In genomic region chr10:91197044-91197651, GRCh38 we compare ENCODE assay signal across 16 cellular contexts. TPM values are rescaled to one million over a fixed set of nuclear protein-coding genes. Genes with fewer than 3 reads are reported as not detected.
DNase-seq lines count a peak whose midpoint lies in the region; ATAC-seq and TF ChIP-seq lines count a peak whose summit lies in the region.
"Had no signal": no experiment of that assay in that cellular context is flagged by ENCODE, and none has a peak within 500 bp of the region (broad histone marks: within the 10 kb centered on the region; RNA-seq: fewer than 3 reads in every experiment).

No MANE protein-coding gene starts in this region.

- in situ Hi-C loops in gastrocnemius medialis (cut with MboI; ENCODE audit: low sequenced_read_pairs in 4 of 4) = no loop called here

- H3K27ac ChIP-seq in left ventricle myocardium inferior (replicated peaks) (peak overlapping the region; percentile 9), gastrocnemius medialis (peak overlapping the region; percentile 21 to 90 (median 81))
- H3K27ac ChIP-seq: A549, SK-N-MC had no signal

- intact Hi-C loops in activated CD4-positive, alpha-beta T cell treated with anti-CD3 and anti-CD28 coated beads for 36 hours (cut with DNase I, micrococcal nuclease) = loop anchor here in 1 of 2 experiments (5.0 to 10.0 kb wide), 2 partner anchors 600 to 1398 kb away; partner anchors contain the start of genes KIF11 and TNKS2
- intact Hi-C loops in left ventricle myocardium inferior (cut with micrococcal nuclease) (no loop called here), gastrocnemius medialis (cut with DNase I; ENCODE audit: low total_unique reads) (no loop called here)

- TF ChIP-seq CTCF in left ventricle myocardium inferior (IDR thresholded peaks at IDR 0.05; ENCODE audit: borderline replicate concordance) (no peak), gastrocnemius medialis (IDR thresholded peaks at IDR 0.05 in 4 of 5, conservative IDR thresholded peaks at IDR 0.05 in 1 of 5) (no peak)

- CTCF ChIA-PET in activated CD4-positive, alpha-beta T cell treated with anti-CD3 and anti-CD28 coated beads for 36 hours (lab: Charles Lee) = no interaction called here

- no peaks in the 10 kb centered on the region for H3K9me3 ChIP-seq in left ventricle myocardium inferior (replicated peaks)
- no peaks in the 10 kb centered on the region for H3K9me3 ChIP-seq in gastrocnemius medialis
- H3K9me3 ChIP-seq: A549, mucosa of descending colon, tibial nerve had no signal

- H3K27me3 ChIP-seq in left ventricle myocardium inferior (ENCODE audit: low read depth) (no peaks in the 10 kb centered on the region), gastrocnemius medialis (no peaks in the 10 kb centered on the region)
- H3K27me3 ChIP-seq: tibial nerve had no signal

- peaks cover 4% of the 10 kb centered on the region for H3K9me3 Mint-ChIP-seq in activated CD4-positive, alpha-beta T cell treated with anti-CD3 and anti-CD28 coated beads for 36 hours (ENCODE audit: low read depth)
- H3K9me3 Mint-ChIP-seq in activated T-helper 17 cell treated with anti-CD3 and anti-CD28 coated beads, Interleukin-2, amount 50 U/mL, for 72 hours = peaks cover 3% of the 10 kb centered on the region

- no peak overlapping the region for H3K4me3 ChIP-seq in left ventricle myocardium inferior
- H3K4me3 ChIP-seq in gastrocnemius medialis = no peak overlapping the region
- H3K4me3 ChIP-seq: A549, mucosa of descending colon, SK-N-MC, tibial nerve had no signal

- no peaks in the 10 kb centered on the region for H3K36me3 ChIP-seq in left ventricle myocardium inferior
- H3K36me3 ChIP-seq in gastrocnemius medialis = no peaks in the 10 kb centered on the region
- H3K36me3 ChIP-seq: tibial nerve had no signal

- peak overlapping the region; percentile 28 for H3K27ac Mint-ChIP-seq in activated CD4-positive, alpha-beta T cell treated with anti-CD3 and anti-CD28 coated beads for 36 hours
- peak overlapping the region; percentile 21 for H3K27ac Mint-ChIP-seq in activated T-helper 17 cell treated with anti-CD3 and anti-CD28 coated beads, Interleukin-2, amount 50 U/mL, for 72 hours

- H3K27me3 Mint-ChIP-seq in activated CD4-positive, alpha-beta T cell treated with anti-CD3 and anti-CD28 coated beads for 36 hours = no peaks in the 10 kb centered on the region
- H3K27me3 Mint-ChIP-seq in activated T-helper 17 cell treated with anti-CD3 and anti-CD28 coated beads, Interleukin-2, amount 50 U/mL, for 72 hours = no peaks in the 10 kb centered on the region
- H3K27me3 Mint-ChIP-seq: activated naive CD8-positive, alpha-beta T cell treated with anti-CD3 and anti-CD28 coated beads, Interleukin-2, amount 10 ng/mL, durations not matched to agents 7 days and 5 days had no signal

- H3K4me1 Mint-ChIP-seq in activated CD4-positive, alpha-beta T cell treated with anti-CD3 and anti-CD28 coated beads for 36 hours = peaks cover 84% of the 10 kb centered on the region
- H3K4me1 Mint-ChIP-seq in activated T-helper 17 cell treated with anti-CD3 and anti-CD28 coated beads, Interleukin-2, amount 50 U/mL, for 72 hours = peaks cover 73% of the 10 kb centered on the region

- no peak for DNase-seq in activated CD4-positive, alpha-beta T cell treated with anti-CD3 and anti-CD28 coated beads for 36 hours
- no peak for DNase-seq in activated CD4-positive, alpha-beta T cell treated with anti-CD3 and anti-CD28 coated beads, Interleukin-2, amount 50 U/mL, for 1 hour
- DNase-seq in left ventricle myocardium inferior (peak; percentile 34), gastrocnemius medialis (peak in 1 of 2 donors; percentile 42), DMS153 (lab: John Stamatoyannopoulos, UW) (no peak)
- DNase-seq: activated naive CD8-positive, alpha-beta T cell treated with anti-CD3 and anti-CD28 coated beads, Interleukin-2, amount 10 ng/mL, durations not matched to agents 7 days and 5 days; effector CD8-positive, alpha-beta T cell; MM.1S; mucosa of descending colon; NCI-H82 had no signal

- no peak for ATAC-seq in activated CD4-positive, alpha-beta T cell treated with anti-CD3 and anti-CD28 coated beads for 36 hours
- no peak for ATAC-seq in activated T-helper 17 cell treated with anti-CD3 and anti-CD28 coated beads, Interleukin-2, amount 50 U/mL, for 72 hours (replicated peaks)
- ATAC-seq in gastrocnemius medialis (peak in 1 of 2 donors; percentile 19), GM21825 (IDR thresholded peaks at IDR 0.05; ENCODE audit: unreplicated experiment) (no peak), HG03469 (IDR thresholded peaks at IDR 0.05; ENCODE audit: unreplicated experiment) (no peak)
- ATAC-seq: A549, mucosa of descending colon had no signal

- peaks cover 12% of the 10 kb centered on the region for H3K36me3 Mint-ChIP-seq in activated CD4-positive, alpha-beta T cell treated with anti-CD3 and anti-CD28 coated beads for 36 hours (ENCODE audit: low read depth)
- peaks cover 8% of the 10 kb centered on the region for H3K36me3 Mint-ChIP-seq in activated T-helper 17 cell treated with anti-CD3 and anti-CD28 coated beads, Interleukin-2, amount 50 U/mL, for 72 hours (ENCODE audit: low read depth)

- POLR2A ChIA-PET in activated CD4-positive, alpha-beta T cell treated with anti-CD3 and anti-CD28 coated beads for 36 hours (lab: Charles Lee) = interaction anchor here (0.6 kb wide), 1 partner anchor 27 kb away, joined by 3 read pairs; no protein-coding TSS in a partner anchor

- no peak overlapping the region for H3K4me3 Mint-ChIP-seq in activated CD4-positive, alpha-beta T cell treated with anti-CD3 and anti-CD28 coated beads for 36 hours
- peak overlapping the region; percentile 9 for H3K4me3 Mint-ChIP-seq in activated T-helper 17 cell treated with anti-CD3 and anti-CD28 coated beads, Interleukin-2, amount 50 U/mL, for 72 hours
- H3K4me3 Mint-ChIP-seq: activated naive CD8-positive, alpha-beta T cell treated with anti-CD3 and anti-CD28 coated beads, Interleukin-2, amount 10 ng/mL, durations not matched to agents 7 days and 5 days had no signal

- H3K4me1 ChIP-seq in left ventricle myocardium inferior = peaks cover 72% of the 10 kb centered on the region
- peaks cover 57 to 65% of the 10 kb centered on the region in 2 donors for H3K4me1 ChIP-seq in gastrocnemius medialis

- TF ChIP-seq POLR2A in gastrocnemius medialis (IDR thresholded peaks at IDR 0.05) = no peak

RNA-seq across cellular contexts. Expression of gene PCGF5, which starts 23.3 kb away (rescaled TPM):
- total RNA-seq in activated CD4-positive, alpha-beta T cell treated with anti-CD3 and anti-CD28 coated beads for 36 hours = 10 to 100 TPM; 36.5 to 44.3 TPM
- 10 to 100 TPM; 32.9 to 37.3 TPM for total RNA-seq in activated T-helper 17 cell treated with anti-CD3 and anti-CD28 coated beads, Interleukin-2, amount 50 U/mL, for 72 hours
- 61.0 TPM for total RNA-seq in left ventricle myocardium inferior
- total RNA-seq in gastrocnemius medialis = 10 to 100 TPM; 46.2 to 63.5 (median 49.1) TPM
